In the genomic region with DNA sequence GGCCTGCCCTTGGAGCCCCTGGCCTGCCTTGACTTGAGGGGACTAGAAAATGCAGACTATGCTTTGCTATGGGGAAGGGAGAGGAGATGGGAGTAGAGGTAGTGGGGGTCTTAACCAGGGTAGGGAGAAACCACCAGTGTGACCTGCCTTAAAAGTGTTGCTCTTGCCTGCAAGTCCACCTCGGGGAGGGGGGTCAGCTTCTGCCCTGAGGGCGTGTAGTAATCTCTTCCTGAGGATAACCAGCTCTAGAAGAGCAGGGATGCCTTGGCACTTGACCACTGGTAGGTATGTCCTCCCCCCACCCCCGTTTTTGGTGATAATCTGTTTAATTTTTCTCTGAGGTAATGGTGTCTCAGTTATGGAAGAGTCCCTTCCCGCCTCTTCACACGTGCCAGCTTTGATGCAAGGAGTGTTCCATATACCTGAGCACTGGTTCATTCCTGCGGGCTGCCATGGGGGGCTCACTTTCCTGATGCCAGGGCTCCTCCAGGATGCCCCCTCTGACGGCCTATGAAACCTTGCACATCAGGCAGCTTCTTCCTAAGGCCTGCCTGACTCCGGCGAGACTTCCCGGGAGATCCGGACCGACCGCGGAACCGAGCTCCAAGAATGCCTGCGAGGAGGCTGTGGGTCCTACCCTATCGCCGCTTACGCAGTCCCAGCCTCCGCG, we compare ENCODE assay signal across 8 cellular contexts. TPM values are rescaled to one million over a fixed set of nuclear protein-coding genes. Genes with fewer than 3 reads are reported as not detected.
A peak's percentile ranks its signal among the peaks of the same experiment; 100 is the strongest.
DNase-seq lines count a peak whose midpoint lies in the region; ATAC-seq and TF ChIP-seq lines count a peak whose summit lies in the region.

No MANE protein-coding gene starts in this region.

- H3K4me1 Mint-ChIP-seq in CD4-positive, alpha-beta memory T cell, result peaks cover 27 to 49% (median 40%) of the 10 kb centered on the region in 4 donors
- H3K4me1 Mint-ChIP-seq in naive thymus-derived CD8-positive, alpha-beta T cell, result peaks cover 19 to 47% (median 44%) of the 10 kb centered on the region in 4 donors

- peaks cover 45% of the 10 kb centered on the region for H3K4me1 ChIP-seq in CD4-positive, alpha-beta memory T cell (ENCODE audit: insufficient read depth, low read length)

- POLR2A ChIA-PET in CD4-positive, alpha-beta memory T cell (lab: Charles Lee; ENCODE audit: partially characterized antibody), result interaction anchor here (0.6 to 15.0 kb wide), 18 partner anchors 9 to 455 kb away, joined by 3 to 377 read pairs (median 5); partner anchors contain the start of genes ARIH2, CCDC71, DALRD3 and IMPDH2
- POLR2A ChIA-PET in naive thymus-derived CD8-positive, alpha-beta T cell (lab: Charles Lee), result interaction anchor here (0.7 to 8.6 kb wide), 12 partner anchors 16 to 440 kb away, joined by 3 to 194 read pairs (median 6); partner anchors contain the start of genes ARIH2, DALRD3, IMPDH2 and NDUFAF3

- H3K27ac Mint-ChIP-seq in CD4-positive, alpha-beta memory T cell, result peak overlapping the region; percentile 85 to 96 (median 89)
- H3K27ac Mint-ChIP-seq in naive thymus-derived CD8-positive, alpha-beta T cell, result peak overlapping the region; percentile 85 to 96 (median 91)

- H3K9me3 ChIP-seq in CD4-positive, alpha-beta memory T cell (ENCODE audit: control insufficient read depth in 1 of 2, low read length in 2 of 2), result no peaks in the 10 kb centered on the region
- no peaks in the 10 kb centered on the region for H3K9me3 ChIP-seq in KOPT-K1 (ENCODE audit: insufficient read depth, low read length, poor library complexity, severe bottlenecking)

- peak overlapping the region; percentile 65 for H3K27ac ChIP-seq in CD4-positive, alpha-beta memory T cell (ENCODE audit: low read depth, low read length)
- H3K27ac ChIP-seq in KOPT-K1 (ENCODE audit: low read depth, low read length, poor library complexity, severe bottlenecking) (peak overlapping the region; percentile 35), caudate nucleus (ENCODE audit: low read depth, low read length) (peak overlapping the region; percentile 96)

- intact Hi-C loops in CD4-positive, alpha-beta memory T cell (cut with micrococcal nuclease), result no loop called here

- H3K27me3 ChIP-seq in CD4-positive, alpha-beta memory T cell (ENCODE audit: insufficient read depth, low read length), result no peaks in the 10 kb centered on the region

- no peak for TF ChIP-seq CTCF in GM10266 (IDR thresholded peaks at IDR 0.05; ENCODE audit: control insufficient read depth, insufficient read depth, low read depth, missing control alignments)

- DNase-seq in CD4-positive, alpha-beta memory T cell, result no peak
- DNase-seq in caudate nucleus (lab: John Stamatoyannopoulos, UW), result no peak
- peak in 1 of 10 donors; percentile 19 for DNase-seq in naive thymus-derived CD8-positive, alpha-beta T cell
- DNase-seq in GM10266 (ENCODE audit: extremely low spot score), result no peak
- DNase-seq in amniotic stem cell (lab: John Stamatoyannopoulos, UW), result no peak
- DNase-seq in left lobe of liver (ENCODE audit: low spot score), result no peak

- CTCF ChIA-PET in CD4-positive, alpha-beta memory T cell (lab: Charles Lee; ENCODE audit: partially characterized antibody), result interaction anchor here (0.6 to 9.0 kb wide), 17 partner anchors 14 to 482 kb away, joined by 3 to 216 read pairs (median 4); partner anchors contain the start of genes DALRD3, IMPDH2, NDUFAF3 and QRICH1

- H3K9me3 Mint-ChIP-seq in CD4-positive, alpha-beta memory T cell, result no peaks in the 10 kb centered on the region
- H3K9me3 Mint-ChIP-seq in naive thymus-derived CD8-positive, alpha-beta T cell, result no peaks in the 10 kb centered on the region

- H3K36me3 ChIP-seq in CD4-positive, alpha-beta memory T cell (ENCODE audit: insufficient read depth, low read length), result peaks cover 8% of the 10 kb centered on the region
- H3K36me3 ChIP-seq in KOPT-K1 (ENCODE audit: insufficient read depth, low read length), result peaks cover 26% of the 10 kb centered on the region

- ATAC-seq in naive thymus-derived CD8-positive, alpha-beta T cell, result peak; percentile 0 to 1
- ATAC-seq in GM21619 (IDR thresholded peaks at IDR 0.05; ENCODE audit: unreplicated experiment), result no peak
- no peak for ATAC-seq in left lobe of liver

- peak overlapping the region; percentile 89 to 97 (median 92) for H3K4me3 Mint-ChIP-seq in CD4-positive, alpha-beta memory T cell
- peak overlapping the region; percentile 86 to 94 (median 92) for H3K4me3 Mint-ChIP-seq in naive thymus-derived CD8-positive, alpha-beta T cell

- peak overlapping the region; percentile 76 to 86 for H3K4me3 ChIP-seq in CD4-positive, alpha-beta memory T cell (ENCODE audit: low read length in 2 of 2)

- peaks cover 9 to 36% of the 10 kb centered on the region in 2 donors for H3K36me3 Mint-ChIP-seq in CD4-positive, alpha-beta memory T cell
- H3K36me3 Mint-ChIP-seq in naive thymus-derived CD8-positive, alpha-beta T cell, result peaks cover 0 to 22% (median 0%) of the 10 kb centered on the region in 3 donors

- H3K27me3 Mint-ChIP-seq in CD4-positive, alpha-beta memory T cell, result no peaks in the 10 kb centered on the region
- H3K27me3 Mint-ChIP-seq in naive thymus-derived CD8-positive, alpha-beta T cell, result no peaks in the 10 kb centered on the region

RNA-seq across cellular contexts. Expression of gene P4HTM, which starts 0.8 kb away (rescaled TPM):
- 10 to 100 TPM; 79.3 to 87.3 TPM for total RNA-seq in CD4-positive, alpha-beta memory T cell
- polyA plus RNA-seq in CD4-positive, alpha-beta memory T cell, result 10 to 100 TPM; 29.7 to 32.8 TPM
- total RNA-seq in naive thymus-derived CD8-positive, alpha-beta T cell, result 10 to 100 TPM; 57.0 to 62.5 TPM
- polyA plus RNA-seq in naive thymus-derived CD8-positive, alpha-beta T cell, result 10 to 100 TPM; 20.3 to 23.3 (median 22.9) TPM
- total RNA-seq in left lobe of liver, result 13.7 TPM

RNA-seq across cellular contexts. Expression of gene WDR6, which starts 17.9 kb away (rescaled TPM):
- 100 to 1,000 TPM; 287 to 295 TPM for total RNA-seq in CD4-positive, alpha-beta memory T cell
- polyA plus RNA-seq in CD4-positive, alpha-beta memory T cell, result 100 to 1,000 TPM; 105 to 143 TPM
- 100 to 1,000 TPM; 332 to 351 TPM for total RNA-seq in naive thymus-derived CD8-positive, alpha-beta T cell
- polyA plus RNA-seq in naive thymus-derived CD8-positive, alpha-beta T cell, result 100 to 1,000 TPM in 2 of 3 donors, 10 to 100 TPM in 1; 96.3 to 126 (median 111) TPM
- 79.5 TPM for total RNA-seq in left lobe of liver

RNA-seq across cellular contexts. Expression of gene DALRD3, which starts 29.1 kb away (rescaled TPM):
- 10 to 100 TPM; 31.2 to 32.8 TPM for total RNA-seq in CD4-positive, alpha-beta memory T cell
- 10 to 100 TPM; 32.2 to 41.3 TPM for polyA plus RNA-seq in CD4-positive, alpha-beta memory T cell
- total RNA-seq in naive thymus-derived CD8-positive, alpha-beta T cell, result 10 to 100 TPM; 23.9 to 24.2 TPM
- polyA plus RNA-seq in naive thymus-derived CD8-positive, alpha-beta T cell, result 10 to 100 TPM; 20.8 to 21.9 (median 21.8) TPM
- 8.6 TPM for total RNA-seq in left lobe of liver

RNA-seq across cellular contexts. Expression of gene NDUFAF3, which starts 32.7 kb away (rescaled TPM):
- total RNA-seq in CD4-positive, alpha-beta memory T cell, result 10 to 100 TPM; 77.9 to 85.7 TPM
- polyA plus RNA-seq in CD4-positive, alpha-beta memory T cell, result 100 to 1,000 TPM; 145 to 169 TPM
- 10 to 100 TPM; 87.1 to 89.2 TPM for total RNA-seq in naive thymus-derived CD8-positive, alpha-beta T cell
- polyA plus RNA-seq in naive thymus-derived CD8-positive, alpha-beta T cell, result 100 to 1,000 TPM; 140 to 226 (median 202) TPM
- 44.2 TPM for total RNA-seq in left lobe of liver

RNA-seq across cellular contexts. Expression of gene IMPDH2, which starts 39.9 kb away (rescaled TPM):
- total RNA-seq in CD4-positive, alpha-beta memory T cell, result 10 to 100 TPM; 87.5 to 89.6 TPM
- 10 to 100 TPM; 82.9 to 87.5 TPM for polyA plus RNA-seq in CD4-positive, alpha-beta memory T cell
- total RNA-seq in naive thymus-derived CD8-positive, alpha-beta T cell, result 100 to 1,000 TPM; 121 to 129 TPM
- 100 to 1,000 TPM in 2 of 3 donors, 10 to 100 TPM in 1; 97.3 to 121 (median 118) TPM for polyA plus RNA-seq in naive thymus-derived CD8-positive, alpha-beta T cell
- total RNA-seq in left lobe of liver, result 38.6 TPM

Comparison
In these comparisons a context has a peak if more than half of its experiments do, and no peak if none do; other contexts are left out.
1. H3K27ac ChIP-seq: peak in every context shown above with its lines; median percentile 96 in caudate nucleus; 65 in CD4-positive, alpha-beta memory T cell; 35 in KOPT-K1.
2. ATAC-seq: peak in naive thymus-derived CD8-positive, alpha-beta T cell (2 of 2); none in GM21619 (single experiment) and left lobe of liver (single experiment).